Comparison of ENCODE assay signal across 10 cellular contexts in the genomic region with DNA sequence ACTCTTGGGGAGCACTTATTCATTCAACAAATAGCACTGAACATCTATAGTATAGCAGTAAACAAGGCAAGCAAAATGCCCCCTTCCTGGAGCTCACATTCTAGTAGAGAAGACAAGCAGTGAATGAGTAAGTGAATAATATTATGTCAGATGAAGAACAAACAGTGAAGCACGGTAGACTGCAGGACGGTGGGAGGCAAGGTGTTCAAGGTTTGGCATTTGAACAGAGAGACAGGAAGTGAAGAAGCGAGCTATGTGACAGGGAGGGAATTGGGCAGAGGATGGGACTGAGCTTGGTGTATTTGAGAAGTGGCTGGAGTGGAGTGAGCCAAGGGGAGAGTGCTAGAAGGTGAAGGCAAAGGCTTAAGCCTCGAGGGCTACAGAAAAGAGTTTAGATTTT. TPM values are rescaled to one million over a fixed set of nuclear protein-coding genes. Genes with fewer than 3 reads are reported as not detected.
A peak's percentile ranks its signal among the peaks of the same experiment; 100 is the strongest.
DNase-seq lines count a peak whose midpoint lies in the region; ATAC-seq and TF ChIP-seq lines count a peak whose summit lies in the region.
"Had no signal": no experiment of that assay in that cellular context is flagged by ENCODE, and none has a peak within 500 bp of the region (broad histone marks: within the 10 kb centered on the region; RNA-seq: fewer than 3 reads in every experiment).

No MANE protein-coding gene starts in this region.

- TF ChIP-seq CTCF in upper lobe of right lung (IDR thresholded peaks at IDR 0.05), result no peak

- peak overlapping the region; percentile 91 for H3K9ac ChIP-seq in mucosa of stomach (ENCODE audit: low read length)

- H3K9me3 ChIP-seq in mucosa of stomach (ENCODE audit: control insufficient read depth, low read length) (no peaks in the 10 kb centered on the region), upper lobe of right lung (no peaks in the 10 kb centered on the region)

- intact Hi-C loops in upper lobe of right lung (cut with DNase I), result no loop called here

- no peaks in the 10 kb centered on the region for H3K9me3 Mint-ChIP-seq in activated naive CD4-positive, alpha-beta T cell treated with anti-CD3 and anti-CD28 coated beads, Interleukin-2, amount 50 U/mL, for 24 hours
- H3K9me3 Mint-ChIP-seq in activated naive CD8-positive, alpha-beta T cell (ENCODE audit: low read depth), result no peaks in the 10 kb centered on the region

- no peaks in the 10 kb centered on the region for H3K27me3 ChIP-seq in mucosa of stomach (ENCODE audit: control insufficient read depth, insufficient read depth, low read length)
- H3K27me3 ChIP-seq in upper lobe of right lung, result no peaks in the 10 kb centered on the region
- H3K27me3 ChIP-seq: cardiac muscle cell had no signal

- peak overlapping the region; percentile 89 for H3K27ac ChIP-seq in upper lobe of right lung

- peak overlapping the region; percentile 41 for H3K27ac Mint-ChIP-seq in activated naive CD4-positive, alpha-beta T cell treated with anti-CD3 and anti-CD28 coated beads, Interleukin-2, amount 50 U/mL, for 24 hours
- peak overlapping the region; percentile 98 for H3K27ac Mint-ChIP-seq in activated naive CD8-positive, alpha-beta T cell

- no peaks in the 10 kb centered on the region for H3K27me3 Mint-ChIP-seq in activated naive CD4-positive, alpha-beta T cell treated with anti-CD3 and anti-CD28 coated beads, Interleukin-2, amount 50 U/mL, for 24 hours
- no peaks in the 10 kb centered on the region for H3K27me3 Mint-ChIP-seq in activated naive CD8-positive, alpha-beta T cell

- peaks cover 8% of the 10 kb centered on the region for H3K36me3 Mint-ChIP-seq in activated naive CD4-positive, alpha-beta T cell treated with anti-CD3 and anti-CD28 coated beads, Interleukin-2, amount 50 U/mL, for 24 hours
- peaks cover 4% of the 10 kb centered on the region for H3K36me3 Mint-ChIP-seq in activated naive CD8-positive, alpha-beta T cell

- H3K4me1 ChIP-seq in mucosa of stomach (ENCODE audit: control insufficient read depth, insufficient read depth, low read length) (peaks cover 24% of the 10 kb centered on the region), upper lobe of right lung (peaks cover 26% of the 10 kb centered on the region)

- H3K4me1 Mint-ChIP-seq in activated naive CD4-positive, alpha-beta T cell treated with anti-CD3 and anti-CD28 coated beads, Interleukin-2, amount 50 U/mL, for 24 hours, result peaks cover 38% of the 10 kb centered on the region
- peaks cover 35% of the 10 kb centered on the region for H3K4me1 Mint-ChIP-seq in activated naive CD8-positive, alpha-beta T cell (ENCODE audit: low read depth)

- H3K4me3 ChIP-seq in mucosa of stomach (ENCODE audit: low read length) (peak overlapping the region; percentile 64), upper lobe of right lung (peak overlapping the region; percentile 80)

- H3K36me3 ChIP-seq in mucosa of stomach (ENCODE audit: control insufficient read depth, insufficient read depth, low read length), result no peaks in the 10 kb centered on the region
- peaks cover 33% of the 10 kb centered on the region for H3K36me3 ChIP-seq in upper lobe of right lung

- H3K4me3 Mint-ChIP-seq in activated naive CD4-positive, alpha-beta T cell treated with anti-CD3 and anti-CD28 coated beads, Interleukin-2, amount 50 U/mL, for 24 hours, result peak overlapping the region; percentile 99
- peak overlapping the region; percentile 97 for H3K4me3 Mint-ChIP-seq in activated naive CD8-positive, alpha-beta T cell

- DNase-seq in activated naive CD4-positive, alpha-beta T cell treated with Interleukin-2 at 50 U/mL for 16 hours, result no peak
- no peak for DNase-seq in upper lobe of right lung
- no peak for DNase-seq in NCI-H524 (lab: John Stamatoyannopoulos, UW)
- DNase-seq in UCSD-AML1 (lab: John Stamatoyannopoulos, UW; ENCODE audit: unreplicated experiment), result no peak
- no peak for DNase-seq in NCI-H1105 (lab: John Stamatoyannopoulos, UW)
- DNase-seq: NCI-H524 treated with DMSO at 0.1 percent for 48 hours had no signal

- no peak for ATAC-seq in upper lobe of right lung

RNA-seq across cellular contexts. Expression of gene CRELD1, which starts 1.4 kb away (rescaled TPM):
- total RNA-seq in upper lobe of right lung, result 51.4 TPM

RNA-seq across cellular contexts. Expression of gene PRRT3, which starts 17.2 kb away (rescaled TPM):
- 1.4 TPM for total RNA-seq in upper lobe of right lung

RNA-seq across cellular contexts. Expression of gene IL17RC, which starts 18.1 kb away (rescaled TPM):
- total RNA-seq in upper lobe of right lung, result 26.9 TPM

RNA-seq across cellular contexts. Expression of gene IL17RE, which starts 32.3 kb away (rescaled TPM):
- total RNA-seq in upper lobe of right lung, result 22.6 TPM

RNA-seq across cellular contexts. Expression of gene JAGN1, which starts 44.6 kb away (rescaled TPM):
- total RNA-seq in upper lobe of right lung, result 28.7 TPM
